Comparison of ENCODE assay signal across 11 cellular contexts in the genomic region with DNA sequence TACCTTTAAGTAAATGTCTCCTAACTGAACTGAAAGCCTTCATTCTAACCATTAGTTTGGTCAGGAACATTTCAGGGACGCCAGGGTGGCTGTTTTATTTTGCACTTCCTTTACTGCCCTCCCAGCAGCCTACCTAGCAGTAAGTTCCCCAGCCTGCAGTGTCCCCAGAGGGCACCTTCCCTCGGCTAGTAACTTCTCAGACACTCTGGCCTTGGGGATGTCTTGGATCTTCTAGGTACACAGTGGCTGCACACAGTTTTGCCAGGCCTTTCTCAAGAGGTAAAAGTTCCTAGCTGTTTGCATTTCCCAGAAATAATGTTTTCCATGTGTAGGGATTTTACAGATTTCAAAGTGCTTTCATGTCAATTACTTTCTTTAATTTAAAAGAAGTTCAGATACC. TPM values are rescaled to one million over a fixed set of nuclear protein-coding genes. Genes with fewer than 3 reads are reported as not detected.
DNase-seq lines count a peak whose midpoint lies in the region; ATAC-seq and TF ChIP-seq lines count a peak whose summit lies in the region.
"Had no signal": no experiment of that assay in that cellular context is flagged by ENCODE, and none has a peak within 500 bp of the region (broad histone marks: within the 10 kb centered on the region; RNA-seq: fewer than 3 reads in every experiment).

No MANE protein-coding gene starts in this region.

- H3K9me3 ChIP-seq in mammary epithelial cell (replicated peaks; ENCODE audit: insufficient read depth, low read length) (no peaks in the 10 kb centered on the region), stomach smooth muscle (ENCODE audit: control insufficient read depth in 2 of 2, low read length in 2 of 2) (no peaks in the 10 kb centered on the region)

- CTCF ChIA-PET in mammary epithelial cell (lab: Charles Lee; ENCODE audit: low non-redundant PET), result no interaction called here

- no peaks in the 10 kb centered on the region for H3K79me2 ChIP-seq in mammary epithelial cell (ENCODE audit: insufficient read depth, low read length)

- H3K9ac ChIP-seq in mammary epithelial cell (ENCODE audit: insufficient read depth, low read length) (no peak overlapping the region), stomach smooth muscle (ENCODE audit: low read length in 2 of 2) (peak overlapping the region; percentile 60 to 61)

- no TSS peak for BruUV-seq in mammary epithelial cell (replicated peaks; lab: Mats Ljungman, UMichigan)

- ATAC-seq in HG03432 (IDR thresholded peaks at IDR 0.05; ENCODE audit: unreplicated experiment) (peak; percentile 11), HG02623 (IDR thresholded peaks at IDR 0.05; ENCODE audit: unreplicated experiment) (no peak), GM18868 (IDR thresholded peaks at IDR 0.05; ENCODE audit: unreplicated experiment) (no peak)
- ATAC-seq: natural killer cell had no signal

- in situ Hi-C loops in mammary epithelial cell (cut with MboI; ENCODE audit: low sequenced_read_pairs in 2 of 2), result no loop called here

- 94% methylated on average over 2 of the region's 2 CpGs for WGBS in mammary epithelial cell (ENCODE audit: low coverage, missing lambda C conversion rate)

- H3K27me3 ChIP-seq in mammary epithelial cell (ENCODE audit: insufficient read depth, low read length) (peaks cover 9% of the 10 kb centered on the region), stomach smooth muscle (ENCODE audit: control insufficient read depth in 1 of 2, insufficient read depth in 2 of 2, low read length in 2 of 2) (no peaks in the 10 kb centered on the region)

- no peak overlapping the region for H2AFZ ChIP-seq in mammary epithelial cell (ENCODE audit: low read depth, low read length)

- H4K20me1 ChIP-seq in mammary epithelial cell (ENCODE audit: insufficient read depth, low read length), result no peaks in the 10 kb centered on the region

- DNase-seq in mammary epithelial cell (no peak), iPS-NIHi11 (ENCODE audit: low spot score) (peak; percentile 11), AML-193 (lab: John Stamatoyannopoulos, UW) (no peak)
- DNase-seq in activated naive CD4-positive, alpha-beta T cell treated with Interleukin-2 at 50 U/mL for 16 hours, result no peak
- DNase-seq: effector CD4-positive, alpha-beta T cell; natural killer cell had no signal

- H3K4me2 ChIP-seq in mammary epithelial cell (ENCODE audit: insufficient read depth, low read depth, low read length), result peak overlapping the region; percentile 82

- H3K4me1 ChIP-seq in mammary epithelial cell (ENCODE audit: insufficient read depth, low read length) (peaks cover 4% of the 10 kb centered on the region), stomach smooth muscle (ENCODE audit: control insufficient read depth, insufficient read depth, low read length) (no peaks in the 10 kb centered on the region)

- no peak for TF ChIP-seq CTCF in mammary epithelial cell (conservative IDR thresholded peaks at IDR 0.05 in 1 of 2, IDR thresholded peaks at IDR 0.05 in 1 of 2; ENCODE audit: extremely low read depth in 1 of 2, insufficient read depth in 1 of 2, low read depth in 1 of 2, low read length in 2 of 2)

- H3K4me3 ChIP-seq in mammary epithelial cell (replicated peaks in 1 of 3; ENCODE audit: insufficient read depth in 1 of 3, low read depth in 2 of 3, low read length in 3 of 3), result no peak overlapping the region
- H3K4me3 ChIP-seq in stomach smooth muscle (ENCODE audit: low read length in 2 of 2), result peak overlapping the region; percentile 80 to 84

- H3K36me3 ChIP-seq in mammary epithelial cell (ENCODE audit: insufficient read depth, low read length) (no peaks in the 10 kb centered on the region), stomach smooth muscle (ENCODE audit: control insufficient read depth in 2 of 2, insufficient read depth in 2 of 2, low read length in 2 of 2) (no peaks in the 10 kb centered on the region)

- intact Hi-C loops in mammary epithelial cell (cut with micrococcal nuclease), result no loop called here

- dilution Hi-C loops in mammary epithelial cell (cut with HindIII; ENCODE audit: low sequenced_read_pairs), result no loop called here

- H3K27ac ChIP-seq in mammary epithelial cell (ENCODE audit: insufficient read depth, low read depth, low read length) (no peak overlapping the region), stomach smooth muscle (ENCODE audit: low read length) (peak overlapping the region; percentile 46)

RNA-seq across cellular contexts. Expression of gene LAMA2, which starts 0.4 kb away (rescaled TPM):
- total RNA-seq in mammary epithelial cell, result under 1 TPM; 0.50 to 0.73 TPM
- polyA plus RNA-seq in mammary epithelial cell, result 1.2 TPM
- 0.83 TPM for polyA minus RNA-seq in mammary epithelial cell
- total RNA-seq: OCI-LY7 had no signal

Comparison
In these comparisons a context has a peak if more than half of its experiments do, and no peak if none do; other contexts are left out.
1. H3K4me3 ChIP-seq: peak in stomach smooth muscle (2 of 2); none in mammary epithelial cell (0 of 3).